Comparison of ENCODE assay signal across 8 cellular contexts in the genomic region with DNA sequence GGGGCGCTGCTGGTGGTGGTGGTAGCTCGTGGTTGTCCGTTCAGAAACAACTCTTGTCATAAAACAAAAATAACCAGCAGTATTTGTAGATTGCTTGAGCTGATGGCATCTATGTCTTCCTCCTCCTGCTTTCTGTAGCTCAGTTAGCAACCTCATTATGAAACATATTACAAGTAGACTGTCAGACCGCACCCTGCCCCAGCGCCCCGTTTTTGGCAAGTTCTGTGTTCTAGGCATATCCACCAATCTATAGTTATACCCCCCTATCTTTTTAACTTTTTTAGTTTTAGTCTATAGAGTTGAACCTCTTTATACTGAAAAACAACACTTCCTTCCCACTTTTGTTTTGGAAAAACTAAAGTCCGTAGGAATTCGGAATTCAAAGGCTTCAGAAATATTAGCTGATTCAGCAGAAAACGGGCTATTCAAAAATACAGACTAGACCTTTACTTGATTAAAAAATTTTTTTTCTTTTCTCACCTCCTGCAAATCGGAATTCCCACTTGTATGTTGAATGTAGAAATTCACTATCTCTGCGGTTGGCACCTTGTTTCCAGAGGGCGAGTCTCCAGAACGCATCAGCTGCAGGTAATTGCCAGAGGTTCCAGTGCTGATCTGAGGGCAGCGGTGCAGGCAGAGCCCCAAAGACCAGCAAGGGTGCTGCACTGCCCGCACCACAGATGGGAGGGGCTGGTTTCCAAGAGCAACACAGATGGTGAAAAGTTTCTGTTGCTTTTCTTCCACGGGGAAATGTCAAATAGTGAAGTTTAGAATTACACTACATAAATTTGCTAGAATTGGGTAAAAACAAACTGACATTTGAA. TPM values are rescaled to one million over a fixed set of nuclear protein-coding genes. Genes with fewer than 3 reads are reported as not detected.
A peak's percentile ranks its signal among the peaks of the same experiment; 100 is the strongest.
DNase-seq lines count a peak whose midpoint lies in the region; ATAC-seq and TF ChIP-seq lines count a peak whose summit lies in the region.

No MANE protein-coding gene starts in this region.

- H3K36me3 ChIP-seq in SJSA1 (peaks cover 16% of the 10 kb centered on the region), rectal smooth muscle tissue (ENCODE audit: control insufficient read depth, insufficient read depth, low read length) (no peaks in the 10 kb centered on the region)

- no peaks in the 10 kb centered on the region for H3K27me3 ChIP-seq in SJSA1 (replicated peaks)
- H3K27me3 ChIP-seq in rectal smooth muscle tissue (ENCODE audit: control insufficient read depth, insufficient read depth, low read length), result no peaks in the 10 kb centered on the region

- H3K4me1 ChIP-seq in SJSA1 (replicated peaks) (peaks cover 22% of the 10 kb centered on the region), rectal smooth muscle tissue (ENCODE audit: control insufficient read depth, insufficient read depth, low read length) (peaks cover 8% of the 10 kb centered on the region)

- ATAC-seq in HG03342 (IDR thresholded peaks at IDR 0.05; ENCODE audit: unreplicated experiment), result no peak
- no peak for ATAC-seq in HG03108 (IDR thresholded peaks at IDR 0.05; ENCODE audit: unreplicated experiment)

- no peak for TF ChIP-seq CTCF in GM10266 (IDR thresholded peaks at IDR 0.05; ENCODE audit: control insufficient read depth, insufficient read depth, low read depth, missing control alignments)
- TF ChIP-seq CTCF in fibroblast of the aortic adventitia (IDR thresholded peaks at IDR 0.05; ENCODE audit: insufficient read depth, low read length), result no peak

- H3K9me3 ChIP-seq in SJSA1 (replicated peaks), result peaks cover 5% of the 10 kb centered on the region; the same call in 1 of the 2 replicates

- DNase-seq in GM10266 (ENCODE audit: extremely low spot score) (peak; percentile 35), SJSA1 (ENCODE audit: low read depth in 1 of 2, low spot score in 2 of 2) (peak in 1 of 2 experiments; percentile 13), fibroblast of the aortic adventitia (ENCODE audit: low read depth) (peak; percentile 24), kidney glomerular epithelial cell (lab: John Stamatoyannopoulos, UW) (no peak), ecto neural progenitor cell (ENCODE audit: low spot score) (no peak)

- H3K4me3 ChIP-seq in SJSA1 (peak overlapping the region; percentile 78), fibroblast of the aortic adventitia (ENCODE audit: low read depth, low read length) (peak overlapping the region; percentile 84), rectal smooth muscle tissue (ENCODE audit: low read length) (peak overlapping the region; percentile 95)

- H3K9ac ChIP-seq in rectal smooth muscle tissue (ENCODE audit: low read length), result no peak overlapping the region

- no peak overlapping the region for H3K27ac ChIP-seq in SJSA1
- peak overlapping the region; percentile 11 for H3K27ac ChIP-seq in rectal smooth muscle tissue (ENCODE audit: low read depth, low read length)

RNA-seq across cellular contexts. Expression of gene FZD8, which starts 2.1 kb away (rescaled TPM):
- total RNA-seq in SJSA1 (2014; rRNA removed; shearing (Covaris generic)), result 15.7 and 15.9 TPM in 2 replicates
- total RNA-seq in fibroblast of the aortic adventitia (ENCODE audit: low replicate concordance), result 8.8 and 15.4 TPM in 2 replicates

RNA-seq across cellular contexts. Expression of gene GJD4, which starts 39.0 kb away (rescaled TPM):
- total RNA-seq in SJSA1 (2014; rRNA removed; shearing (Covaris generic)), result 0.13 TPM in 1 of 2 replicates, not detected in the other
- total RNA-seq in fibroblast of the aortic adventitia (ENCODE audit: low replicate concordance), result 0.09 TPM in 1 of 2 replicates, not detected in the other

Comparison
In these comparisons a context has a peak if more than half of its experiments do, and no peak if none do; other contexts are left out.
1. DNase-seq: peak in GM10266 (single experiment) and fibroblast of the aortic adventitia (single experiment); none in kidney glomerular epithelial cell (single experiment) and ecto neural progenitor cell (single experiment).
2. Peak in every context shown above with its lines, with median percentiles within 50 percentile points of each other: H3K4me3 ChIP-seq.